Comparison of ENCODE assay signal across 8 cellular contexts in genomic region chr20:9838378-9839295, GRCh38. TPM values are rescaled to one million over a fixed set of nuclear protein-coding genes. Genes with fewer than 3 reads are reported as not detected.
DNase-seq lines count a peak whose midpoint lies in the region; ATAC-seq and TF ChIP-seq lines count a peak whose summit lies in the region.

PAK5 (minus strand) TSS chr20:9839076; CDS start chr20:9644328, 194,748 bp downstream.

- TF ChIP-seq EP300 in stomach (IDR thresholded peaks at IDR 0.05) = no peak

- no peak for ATAC-seq in HG03135 (IDR thresholded peaks at IDR 0.05; ENCODE audit: unreplicated experiment)
- ATAC-seq in natural killer cell treated with Interleukin-12 subunit alpha and Interleukin-12 subunit beta and Interleukin-15 and Interleukin-18, amount 100 ng/mL, for 72 hours = no peak

- H3K4me3 Mint-ChIP-seq in Caco-2 (ENCODE audit: unreplicated experiment) = no peak within 1 kb of the TSS
- H3K4me3 Mint-ChIP-seq in natural killer cell treated with Interleukin-12 subunit alpha and Interleukin-12 subunit beta and Interleukin-15 and Interleukin-18, amount 100 ng/mL, for 72 hours = no peak within 1 kb of the TSS

- peaks cover 12% of the 10 kb centered on the region for H3K27me3 Mint-ChIP-seq in Caco-2 (ENCODE audit: insufficient read depth, unreplicated experiment)
- H3K27me3 Mint-ChIP-seq in natural killer cell treated with Interleukin-12 subunit alpha and Interleukin-12 subunit beta and Interleukin-15 and Interleukin-18, amount 100 ng/mL, for 72 hours = peaks cover 14 to 22% of the 10 kb centered on the region in 2 donors

- BruUV-seq in Caco-2 (replicated peaks; lab: Mats Ljungman, UMichigan) = no TSS peak

- in situ Hi-C loops in astrocyte of the cerebellum (cut with HindIII; ENCODE audit: low sequenced_read_pairs) = no loop called here

- no peaks in the 10 kb centered on the region for H3K9me3 Mint-ChIP-seq in Caco-2 (ENCODE audit: unreplicated experiment)
- H3K9me3 Mint-ChIP-seq in natural killer cell treated with Interleukin-12 subunit alpha and Interleukin-12 subunit beta and Interleukin-15 and Interleukin-18, amount 100 ng/mL, for 72 hours = peaks cover 11% of the 10 kb centered on the region

- DNase-seq in Caco-2 = peak; percentile 52 to 62
- peak; percentile 99 for DNase-seq in NCI-H146 (lab: John Stamatoyannopoulos, UW)
- DNase-seq in astrocyte of the cerebellum (ENCODE audit: low read depth) = peak; percentile 32
- peak; percentile 79 for DNase-seq in stomach
- no peak for DNase-seq in activated CD4-positive, alpha-beta T cell treated with anti-CD3 and anti-CD28 coated beads, Interleukin-2, amount 50 U/mL, for 1 hour
- no peak for DNase-seq in natural killer cell treated with Interleukin-12 subunit alpha and Interleukin-12 subunit beta and Interleukin-15 and Interleukin-18, amount 100 ng/mL, for 72 hours (ENCODE audit: low spot score)

- TF ChIP-seq CTCF in Caco-2 (IDR thresholded peaks at IDR 0.05; ENCODE audit: insufficient read depth in 1 of 2, low read depth in 1 of 2, low read length in 1 of 2, severe bottlenecking in 1 of 2, unreplicated experiment in 1 of 2) (no peak), astrocyte of the cerebellum (IDR thresholded peaks at IDR 0.05; ENCODE audit: low read depth, low read length, missing control alignments) (no peak), stomach (IDR thresholded peaks at IDR 0.05) (no peak)

- CTCF ChIA-PET in Caco-2 (lab: Charles Lee) = no interaction called here

- H3K9me3 ChIP-seq in Caco-2 (no peaks in the 10 kb centered on the region), iPS-15b (ENCODE audit: control insufficient read depth, insufficient read depth, low read length) (no peaks in the 10 kb centered on the region), stomach (no peaks in the 10 kb centered on the region)

- H3K27me3 ChIP-seq in Caco-2 (replicated peaks; ENCODE audit: control insufficient read depth, insufficient read depth, low read length) = no peaks in the 10 kb centered on the region; the same call in 1 of the 2 replicates
- peaks cover 33% of the 10 kb centered on the region for H3K27me3 ChIP-seq in iPS-15b (ENCODE audit: control insufficient read depth, insufficient read depth, low read length)
- H3K27me3 ChIP-seq in stomach = peaks cover 0 to 27% (median 14%) of the 10 kb centered on the region in 3 donors

- no peaks in the 10 kb centered on the region for H3K4me1 ChIP-seq in Caco-2
- peaks cover 4% of the 10 kb centered on the region for H3K4me1 ChIP-seq in iPS-15b (ENCODE audit: control insufficient read depth, insufficient read depth, low read length)
- peaks cover 0 to 19% (median 16%) of the 10 kb centered on the region in 4 donors for H3K4me1 ChIP-seq in stomach

- no peak for TF ChIP-seq POLR2A in stomach (IDR thresholded peaks at IDR 0.05)

- POLR2A ChIA-PET in Caco-2 (lab: Charles Lee) = no interaction called here

- H3K27ac Mint-ChIP-seq in Caco-2 (ENCODE audit: unreplicated experiment) = no peak within 1 kb of the TSS
- no peak within 1 kb of the TSS for H3K27ac Mint-ChIP-seq in natural killer cell treated with Interleukin-12 subunit alpha and Interleukin-12 subunit beta and Interleukin-15 and Interleukin-18, amount 100 ng/mL, for 72 hours

- 2 to 3% (median 2%) methylated on average over 30 to 57 of the region's 57 CpGs for WGBS in stomach, 5 donors

- peak within 1 kb of the TSS in 1 of 5 donors; percentile 4 for H3K27ac ChIP-seq in stomach

- no peaks in the 10 kb centered on the region for H3K4me1 Mint-ChIP-seq in Caco-2 (ENCODE audit: low read depth, unreplicated experiment)
- no peaks in the 10 kb centered on the region for H3K4me1 Mint-ChIP-seq in natural killer cell treated with Interleukin-12 subunit alpha and Interleukin-12 subunit beta and Interleukin-15 and Interleukin-18, amount 100 ng/mL, for 72 hours (ENCODE audit: low read depth in 2 of 2)

- H3K4me3 ChIP-seq in Caco-2 (ENCODE audit: low read depth, low read length) (peak within 1 kb of the TSS; percentile 24), astrocyte of the cerebellum (ENCODE audit: low read depth, low read length) (peak within 1 kb of the TSS; percentile 52), iPS-15b (ENCODE audit: low read depth, low read length) (peak within 1 kb of the TSS; percentile 65), stomach (peak within 1 kb of the TSS; percentile 43 to 61 (median 56))

- no peaks in the 10 kb centered on the region for H3K36me3 Mint-ChIP-seq in Caco-2 (ENCODE audit: insufficient read depth, unreplicated experiment)
- H3K36me3 Mint-ChIP-seq in natural killer cell treated with Interleukin-12 subunit alpha and Interleukin-12 subunit beta and Interleukin-15 and Interleukin-18, amount 100 ng/mL, for 72 hours = no peaks in the 10 kb centered on the region

- intact Hi-C loops in Caco-2 (cut with micrococcal nuclease; ENCODE audit: unreplicated experiment) = no loop called here
- intact Hi-C loops in stomach (cut with DNase I; ENCODE audit: low total_unique reads) = no loop called here

- H3K9ac ChIP-seq in iPS-15b (ENCODE audit: low read depth, low read length) = no peak within 1 kb of the TSS

- H3K36me3 ChIP-seq in Caco-2 (ENCODE audit: control insufficient read depth, insufficient read depth, low read length) (no peaks in the 10 kb centered on the region), iPS-15b (ENCODE audit: control insufficient read depth, insufficient read depth, low read length) (no peaks in the 10 kb centered on the region), stomach (no peaks in the 10 kb centered on the region)

RNA-seq across cellular contexts. Expression of gene PAK5, which starts in this region (rescaled TPM):
- total RNA-seq in Caco-2 (2022) (not detected in 2 replicates), stomach (under 1 TPM in 3 of 5 donors, not detected in 2; under 0.01 to 0.92 (median 0.58) TPM)
- under 1 TPM in 2 of 3 donors, not detected in 1; 0.12 to 0.35 TPM for polyA plus RNA-seq in stomach
- not detected for total RNA-seq in natural killer cell treated with Interleukin-12 subunit alpha and Interleukin-12 subunit beta and Interleukin-15 and Interleukin-18, amount 100 ng/mL, for 72 hours

Comparison
In these comparisons a context has a peak if more than half of its experiments do, and no peak if none do; other contexts are left out.
1. Peak in DNase-seq and H3K4me3 ChIP-seq in Caco-2; RNA of the gene not detected or under 1 TPM.
2. Peak in DNase-seq and H3K4me3 ChIP-seq in stomach; RNA of the gene not detected or under 1 TPM.
3. DNase-seq: peak in NCI-H146 (single experiment) and astrocyte of the cerebellum (single experiment); none in activated CD4-positive, alpha-beta T cell treated with anti-CD3 and anti-CD28 coated beads, Interleukin-2, amount 50 U/mL, for 1 hour (single experiment) and natural killer cell treated with Interleukin-12 subunit alpha and Interleukin-12 subunit beta and Interleukin-15 and Interleukin-18, amount 100 ng/mL, for 72 hours (single experiment).
4. Peak in every context shown above with its lines, with median percentiles within 50 percentile points of each other: H3K4me3 ChIP-seq.